Comparison of ENCODE assay signal across 8 cellular contexts in genomic region chr17:2171725-2172446, GRCh38.
A peak's percentile ranks its signal among the peaks of the same experiment; 100 is the strongest.
DNase-seq lines count a peak whose midpoint lies in the region; FAIRE-seq and TF ChIP-seq lines count a peak whose summit lies in the region.

No MANE protein-coding gene starts in this region.

- peaks cover 3% of the 10 kb centered on the region for H3K9me1 ChIP-seq in keratinocyte (ENCODE audit: control insufficient read depth, extremely low read depth, insufficient read depth, low read length)

- H3K9ac ChIP-seq in HUES48 (ENCODE audit: low read depth, low read length) (peak overlapping the region; percentile 19; the same call in 1 of the 2 replicates), keratinocyte (ENCODE audit: control insufficient read depth, extremely low read depth, insufficient read depth, low read length) (peak overlapping the region; percentile 75)

- H4K20me1 ChIP-seq in keratinocyte (ENCODE audit: control insufficient read depth, extremely low read depth, insufficient read depth, low read length), result no peaks in the 10 kb centered on the region

- in situ Hi-C loops in astrocyte of the spinal cord (cut with HindIII; ENCODE audit: low sequenced_read_pairs), result loop anchor here (10.0 kb wide), 1 partner anchor 107 kb away; no protein-coding TSS in a partner anchor

- H3K27ac ChIP-seq in HUES48 (ENCODE audit: low read depth, low read length), result peak overlapping the region; percentile 72
- peak overlapping the region; percentile 75 for H3K27ac ChIP-seq in keratinocyte (ENCODE audit: control insufficient read depth, insufficient read depth, low read length)
- H3K27ac ChIP-seq in spleen, result peak overlapping the region in 7 of 8 donors; percentile 63 to 85 (median 69)

- H3K27me3 ChIP-seq in HUES48 (ENCODE audit: control insufficient read depth, insufficient read depth, low read length), result no peaks in the 10 kb centered on the region
- no peaks in the 10 kb centered on the region for H3K27me3 ChIP-seq in keratinocyte (ENCODE audit: control insufficient read depth, extremely low read depth, insufficient read depth, low read length)
- H3K27me3 ChIP-seq in spleen (replicated peaks in 1 of 7), result no peaks in the 10 kb centered on the region

- peak; percentile 99 for DNase-seq in astrocyte of the spinal cord (ENCODE audit: low read depth, low spot score)
- no peak for DNase-seq in keratinocyte (ENCODE audit: low read depth, low spot score)
- DNase-seq in spleen, result no peak
- DNase-seq in GOT3 (lab: John Stamatoyannopoulos, UW), result no peak
- no peak for DNase-seq in NCI-H345 treated with DMSO at 0.1 percent for 48 hours (lab: John Stamatoyannopoulos, UW; ENCODE audit: unreplicated experiment)
- no peak for DNase-seq in HuH-7 (ENCODE audit: low spot score)
- DNase-seq in GF-D8 (lab: John Stamatoyannopoulos, UW), result no peak

- dilution Hi-C loops in keratinocyte (cut with MboI; ENCODE audit: extremely low pct_ligation_motif_present, low sequenced_read_pairs), result no loop called here

- H3K4me1 ChIP-seq in HUES48 (ENCODE audit: control insufficient read depth, insufficient read depth, low read length) (peaks cover 9% of the 10 kb centered on the region; the same call in 1 of the 2 replicates), keratinocyte (ENCODE audit: control insufficient read depth, extremely low read depth, insufficient read depth, low read length) (peaks cover 32% of the 10 kb centered on the region), spleen (peaks cover 21 to 55% (median 41%) of the 10 kb centered on the region in 6 donors)

- peak; percentile 48 for FAIRE-seq in keratinocyte (lab: Jason Lieb, UNC)

- no peaks in the 10 kb centered on the region for H3K79me2 ChIP-seq in keratinocyte (ENCODE audit: control insufficient read depth, insufficient read depth, low read length)

- intact Hi-C loops in spleen (cut with DNase I; ENCODE audit: low total_unique reads), result loop anchor here (10.0 kb wide), 1 partner anchor 63 kb away; no protein-coding TSS in a partner anchor

- WGBS in spleen, 5 donors, result 63 to 82% (median 73%) methylated on average over 11 of the region's 11 CpGs

- H3K4me3 ChIP-seq in HUES48 (ENCODE audit: low read depth, low read length) (no peak overlapping the region), astrocyte of the spinal cord (ENCODE audit: low read depth, low read length) (no peak overlapping the region), keratinocyte (ENCODE audit: control insufficient read depth in 2 of 3, extremely low read depth in 1 of 3, insufficient read depth in 2 of 3, low read depth in 1 of 3, low read length in 3 of 3) (peak overlapping the region in 2 of 3 experiments; percentile 30 to 37), spleen (no peak overlapping the region)

- H3K9me3 ChIP-seq in HUES48 (ENCODE audit: control insufficient read depth, insufficient read depth, low read length), result no peaks in the 10 kb centered on the region
- H3K9me3 ChIP-seq in keratinocyte (ENCODE audit: control insufficient read depth, low read depth, low read length), result no peaks in the 10 kb centered on the region
- H3K9me3 ChIP-seq in spleen, result no peaks in the 10 kb centered on the region

- H3K36me3 ChIP-seq in HUES48 (ENCODE audit: control insufficient read depth, insufficient read depth, low read length) (peaks cover 9% of the 10 kb centered on the region), keratinocyte (ENCODE audit: control insufficient read depth in 2 of 2, extremely low read depth in 1 of 2, insufficient read depth in 2 of 2, low read length in 2 of 2) (peaks cover 17 to 21% of the 10 kb centered on the region in 2 experiments), spleen (peaks cover 0 to 91% (median 6%) of the 10 kb centered on the region in 6 donors)

- peak overlapping the region; percentile 64 for H3K4me2 ChIP-seq in keratinocyte (ENCODE audit: control insufficient read depth, extremely low read depth, insufficient read depth, low read depth, low read length)

- peak overlapping the region; percentile 74 for H2AFZ ChIP-seq in keratinocyte (ENCODE audit: control insufficient read depth, low read length)

- TF ChIP-seq POLR2A in spleen (IDR thresholded peaks at IDR 0.05), result no peak

- TF ChIP-seq CTCF in astrocyte of the spinal cord (IDR thresholded peaks at IDR 0.05; ENCODE audit: low read depth, low read length) (no peak), keratinocyte (optimal IDR thresholded peaks at IDR 0.05 in 1 of 3, IDR thresholded peaks at IDR 0.05 in 1 of 3, conservative IDR thresholded peaks at IDR 0.05 in 1 of 3; ENCODE audit: extremely low read depth in 1 of 3, insufficient read depth in 2 of 3, low read length in 3 of 3) (no peak), spleen (IDR thresholded peaks at IDR 0.05 in 8 of 11, conservative IDR thresholded peaks at IDR 0.05 in 3 of 11) (no peak)

Comparison
In these comparisons a context has a peak if more than half of its experiments do, and no peak if none do; other contexts are left out.
1. H3K4me3 ChIP-seq: peak in keratinocyte (2 of 3); none in HUES48 (single experiment), astrocyte of the spinal cord (single experiment) and spleen (0 of 8).
2. Peak in every context shown above with its lines, with median percentiles within 50 percentile points of each other: H3K27ac ChIP-seq.